In the genomic region with DNA sequence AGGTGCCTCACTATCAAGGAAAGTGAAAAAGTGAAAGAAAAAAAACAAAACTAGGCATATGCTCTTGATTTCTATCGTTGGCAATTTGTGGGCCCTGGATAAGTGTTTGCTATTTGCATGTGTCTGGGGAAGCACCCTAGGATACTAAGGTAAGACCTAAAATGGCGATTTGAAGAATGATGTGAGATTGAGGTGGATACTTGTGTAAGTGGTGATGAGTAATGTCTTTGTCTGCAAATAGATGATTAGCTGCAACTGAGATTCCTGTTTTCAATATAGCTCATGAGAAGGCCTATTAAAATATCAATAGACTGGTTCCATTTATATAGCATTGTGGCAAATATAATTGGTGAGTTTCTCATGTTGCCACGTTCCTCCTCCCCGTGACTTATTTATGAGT, we compare ENCODE assay signal across 22 cellular contexts.
A peak's percentile ranks its signal among the peaks of the same experiment; 100 is the strongest.
DNase-seq lines count a peak whose midpoint lies in the region; ATAC-seq, FAIRE-seq and TF ChIP-seq lines count a peak whose summit lies in the region.
"Had no signal": no experiment of that assay in that cellular context is flagged by ENCODE, and none has a peak within 500 bp of the region (broad histone marks: within the 10 kb centered on the region; RNA-seq: fewer than 3 reads in every experiment).

No MANE protein-coding gene starts in this region.

- DNase-seq in NCI-H748 (lab: John Stamatoyannopoulos, UW; ENCODE audit: unreplicated experiment) (peak; percentile 66), NCI-H748 treated with DMSO at 0.1 percent for 48 hours (lab: John Stamatoyannopoulos, UW) (no peak), NAMALWA (ENCODE audit: low spot score) (peak; percentile 39), Panc1 (ENCODE audit: low read depth, low spot score) (no peak), mesendoderm (peak; percentile 74), GOT3 (lab: John Stamatoyannopoulos, UW) (no peak), midbrain (lab: John Stamatoyannopoulos, UW) (no peak), HTR-8/SVneo (ENCODE audit: insufficient read length, low spot score) (no peak)
- DNase-seq: activated B cell treated with CpG ODN at 0.5 μM for 24 hours; activated T-cell treated with anti-CD3 and anti-CD28 coated beads, Interleukin-2, amount 50 U/mL, for 72 hours; body of pancreas; CD4-positive, alpha-beta memory T cell; cortex of kidney; EL; mesenchymal stem cell; natural killer cell; NCI-H2081 treated with DMSO at 0.1 percent for 48 hours; stimulated activated CD4-positive, alpha-beta T cell treated with anti-CD3 and anti-CD28 coated beads, Interleukin-1b, Interleukin-23, amount 100 ng/mL, for 48 hours; T-helper 1 cell; upper lobe of right lung had no signal

- no peak overlapping the region for H3K9ac ChIP-seq in mesendoderm (ENCODE audit: low read length)

- in situ Hi-C loops in Panc1 (cut with HindIII; ENCODE audit: low pct_unique_long_range_greater_than_20kb, low sequenced_read_pairs), result no loop called here

- no peaks in the 10 kb centered on the region for H3K79me1 ChIP-seq in mesendoderm (ENCODE audit: low read length)

- no peak overlapping the region for H3K4ac ChIP-seq in mesendoderm (ENCODE audit: low read depth, low read length)

- intact Hi-C loops in Panc1 (cut with micrococcal nuclease; ENCODE audit: unreplicated experiment), result no loop called here

- H3K27ac ChIP-seq in Panc1 (ENCODE audit: low read length) (no peak overlapping the region), mesendoderm (ENCODE audit: low read depth, low read length) (no peak overlapping the region)
- H3K27ac ChIP-seq: body of pancreas, hepatocyte, upper lobe of right lung had no signal

- H3K36me3 ChIP-seq in Panc1 (ENCODE audit: control insufficient read depth, insufficient read depth, low read length) (no peaks in the 10 kb centered on the region), mesendoderm (ENCODE audit: control insufficient read depth, insufficient read depth, low read length) (no peaks in the 10 kb centered on the region)
- H3K36me3 ChIP-seq: upper lobe of right lung had no signal

- no peak overlapping the region for H2AK5ac ChIP-seq in mesendoderm (ENCODE audit: low read length)

- CTCF ChIA-PET in Panc1 (lab: Charles Lee), result no interaction called here

- FAIRE-seq in HTR-8/SVneo (lab: Jason Lieb, UNC), result no peak

- H3K18ac ChIP-seq in mesendoderm (ENCODE audit: low read length), result no peak overlapping the region

- H3K9me3 ChIP-seq in Panc1 (ENCODE audit: control insufficient read depth, insufficient read depth, low read depth, low read length), result no peaks in the 10 kb centered on the region
- H3K9me3 ChIP-seq: upper lobe of right lung had no signal

- H3K4me1 ChIP-seq in Panc1 (ENCODE audit: control insufficient read depth, insufficient read depth, low read length) (no peaks in the 10 kb centered on the region), mesendoderm (ENCODE audit: control insufficient read depth, low read depth, low read length) (no peaks in the 10 kb centered on the region)
- H3K4me1 ChIP-seq: body of pancreas, upper lobe of right lung had no signal

- no peak overlapping the region for H3K56ac ChIP-seq in mesendoderm (ENCODE audit: low read length)

- no peak overlapping the region for H3K4me2 ChIP-seq in mesendoderm (ENCODE audit: low read length)
- H3K4me2 ChIP-seq: hepatocyte had no signal

- peak; percentile 58 for ATAC-seq in Panc1
- ATAC-seq: activated T-cell treated with anti-CD3 and anti-CD28 coated beads, Interleukin-2, amount 50 U/mL, for 72 hours; body of pancreas; natural killer cell; Right ventricle myocardium inferior; upper lobe of right lung had no signal

- no peak overlapping the region for H4K5ac ChIP-seq in mesendoderm (ENCODE audit: low read length)

- TSS peak; percentile 94 for BruUV-seq in Panc1 (replicated peaks; lab: Mats Ljungman, UMichigan)

- H4K8ac ChIP-seq in mesendoderm (ENCODE audit: low read depth, low read length), result no peak overlapping the region

- H3K4me3 ChIP-seq in Panc1 (ENCODE audit: low read depth in 2 of 2, low read length in 2 of 2) (no peak overlapping the region), mesendoderm (ENCODE audit: low read length) (no peak overlapping the region)
- H3K4me3 ChIP-seq: body of pancreas, hepatocyte, upper lobe of right lung had no signal

- H2BK120ac ChIP-seq in mesendoderm (ENCODE audit: low read depth, low read length), result no peak overlapping the region

- H2BK15ac ChIP-seq in mesendoderm (replicated peaks; ENCODE audit: low read depth), result no peak overlapping the region

- no peaks in the 10 kb centered on the region for H3K79me2 ChIP-seq in mesendoderm (ENCODE audit: control insufficient read depth, insufficient read depth, low read length)
- H3K79me2 ChIP-seq: hepatocyte had no signal

- no CpG with 5 or more reads among the region's 4 CpGs for WGBS in mesendoderm (ENCODE audit: extremely low coverage, insufficient coverage, low lambda C conversion rate)

- H3K27me3 ChIP-seq in Panc1 (ENCODE audit: control insufficient read depth, insufficient read depth, low read length) (no peaks in the 10 kb centered on the region), mesendoderm (ENCODE audit: insufficient read depth, low read length, poor library complexity) (no peaks in the 10 kb centered on the region)
- H3K27me3 ChIP-seq: body of pancreas, hepatocyte, upper lobe of right lung had no signal

- no peak for TF ChIP-seq CTCF in Panc1 (IDR thresholded peaks at IDR 0.05)

- H3K23ac ChIP-seq in mesendoderm (ENCODE audit: low read length), result no peak overlapping the region

- H2BK5ac ChIP-seq in mesendoderm (ENCODE audit: low read length), result no peak overlapping the region

- POLR2A ChIA-PET in Panc1 (lab: Charles Lee), result interaction anchor here (0.6 kb wide), 1 partner anchor 652 kb away, joined by 4 read pairs; no protein-coding TSS in a partner anchor

Comparison
In these comparisons a context has a peak if more than half of its experiments do, and no peak if none do; other contexts are left out.
1. DNase-seq: peak in NCI-H748 (single experiment), NAMALWA (single experiment) and mesendoderm (single experiment); none in NCI-H748 treated with DMSO at 0.1 percent for 48 hours (single experiment), Panc1 (single experiment), GOT3 (single experiment), midbrain (single experiment) and HTR-8/SVneo (single experiment).